Comparison of ENCODE assay signal across 7 cellular contexts in the genomic region with DNA sequence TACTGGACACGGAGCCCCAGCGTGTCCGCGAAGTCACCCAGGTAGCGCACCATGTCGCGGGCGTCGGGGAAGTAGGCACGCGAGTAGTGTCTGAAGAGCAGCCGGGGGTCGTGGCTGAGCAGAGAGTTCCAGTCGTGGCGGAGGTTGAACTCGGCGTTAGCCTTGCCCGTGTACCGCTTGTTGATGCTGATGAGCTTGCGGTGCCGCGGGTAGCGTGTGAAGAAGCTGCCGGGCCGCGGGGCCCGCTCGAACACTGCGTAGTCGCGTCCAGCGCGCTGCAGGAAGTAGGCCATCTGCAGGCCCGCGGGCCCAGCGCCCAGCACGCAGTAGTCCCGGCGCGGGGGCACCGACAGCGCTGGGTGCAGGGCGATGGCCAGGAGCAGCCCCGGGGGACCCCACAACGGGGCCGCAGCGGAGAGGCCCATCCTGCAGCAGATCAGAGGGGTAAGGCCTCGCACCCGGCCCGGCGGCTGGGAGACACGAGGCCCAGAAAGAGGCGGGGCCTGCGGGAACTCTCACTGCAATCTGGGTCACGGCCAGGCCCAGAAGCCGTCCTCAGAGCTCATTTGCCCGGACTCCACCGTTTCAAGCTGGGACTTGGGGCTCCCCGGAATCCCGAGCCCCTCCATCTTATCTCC.
A peak's percentile ranks its signal among the peaks of the same experiment; 100 is the strongest.
DNase-seq lines count a peak whose midpoint lies in the region; ATAC-seq and FAIRE-seq lines count a peak whose summit lies in the region.

No MANE protein-coding gene starts in this region.

- no peak for FAIRE-seq in urothelium cell line (lab: Jason Lieb, UNC)

- H3K9me3 ChIP-seq in HUES6 (ENCODE audit: control insufficient read depth, insufficient read depth, low read depth, low read length) (no peaks in the 10 kb centered on the region), iPS-20b (ENCODE audit: insufficient read depth, low read depth, low read length) (no peaks in the 10 kb centered on the region)

- H3K9ac ChIP-seq in HUES6 (ENCODE audit: low read length): peak overlapping the region; percentile 52
- peak overlapping the region; percentile 69; the same call in 1 of the 2 replicates for H3K9ac ChIP-seq in iPS-20b (ENCODE audit: low read depth, low read length)

- no peaks in the 10 kb centered on the region for H3K36me3 Mint-ChIP-seq in activated naive CD8-positive, alpha-beta T cell
- H3K36me3 Mint-ChIP-seq in stimulated activated naive B cell treated with anti-CD40 and anti-IgM and Interleukin-4, amounts not matched to agents 10 μg/mL and 1 μg/mL and 100 μg/mL, for 72 hours: peaks cover 22 to 32% of the 10 kb centered on the region in 2 donors

- no peak for ATAC-seq in stimulated activated naive B cell treated with anti-CD40 and anti-IgM and Interleukin-4, amounts not matched to agents 10 μg/mL and 1 μg/mL and 100 μg/mL, for 72 hours (replicated peaks)
- ATAC-seq in HG03460 (IDR thresholded peaks at IDR 0.05; ENCODE audit: unreplicated experiment): no peak

- H3K27ac Mint-ChIP-seq in activated naive CD8-positive, alpha-beta T cell: peak overlapping the region; percentile 73
- peak overlapping the region; percentile 9 for H3K27ac Mint-ChIP-seq in stimulated activated naive B cell treated with anti-CD40 and anti-IgM and Interleukin-4, amounts not matched to agents 10 μg/mL and 1 μg/mL and 100 μg/mL, for 72 hours

- DNase-seq in stimulated activated naive B cell treated with anti-CD40 and anti-IgM and Interleukin-4, amounts not matched to agents 10 μg/mL and 1 μg/mL and 100 μg/mL, for 72 hours: no peak
- DNase-seq in urothelium cell line (ENCODE audit: low spot score) (no peak), NCI-H2107 (lab: John Stamatoyannopoulos, UW) (no peak)

- H3K4me1 ChIP-seq in HUES6 (ENCODE audit: control insufficient read depth, insufficient read depth, low read length): peaks cover 6% of the 10 kb centered on the region; the same call in 1 of the 2 replicates
- peaks cover 3% of the 10 kb centered on the region; the same call in 1 of the 2 replicates for H3K4me1 ChIP-seq in iPS-20b (ENCODE audit: insufficient read depth, low read length)

- H3K27ac ChIP-seq in HUES6 (ENCODE audit: low read depth, low read length) (peak overlapping the region; percentile 54; the same call in 1 of the 2 replicates), iPS-20b (ENCODE audit: low read length) (no peak overlapping the region)

- peaks cover 11% of the 10 kb centered on the region for H3K4me1 Mint-ChIP-seq in activated naive CD8-positive, alpha-beta T cell (ENCODE audit: low read depth)
- peaks cover 13 to 33% of the 10 kb centered on the region in 2 donors for H3K4me1 Mint-ChIP-seq in stimulated activated naive B cell treated with anti-CD40 and anti-IgM and Interleukin-4, amounts not matched to agents 10 μg/mL and 1 μg/mL and 100 μg/mL, for 72 hours

- H3K27me3 ChIP-seq in HUES6 (ENCODE audit: control insufficient read depth, insufficient read depth, low read length) (peaks cover 6% of the 10 kb centered on the region), iPS-20b (ENCODE audit: insufficient read depth, low read length) (peaks cover 8% of the 10 kb centered on the region; the same call in 1 of the 2 replicates)

- no peaks in the 10 kb centered on the region for H3K27me3 Mint-ChIP-seq in activated naive CD8-positive, alpha-beta T cell
- no peaks in the 10 kb centered on the region for H3K27me3 Mint-ChIP-seq in stimulated activated naive B cell treated with anti-CD40 and anti-IgM and Interleukin-4, amounts not matched to agents 10 μg/mL and 1 μg/mL and 100 μg/mL, for 72 hours

- H3K36me3 ChIP-seq in HUES6 (ENCODE audit: control insufficient read depth, insufficient read depth, low read length) (peaks cover 40% of the 10 kb centered on the region), iPS-20b (ENCODE audit: insufficient read depth, low read depth, low read length) (peaks cover 25% of the 10 kb centered on the region)

- peak overlapping the region; percentile 60 for H3K4me3 ChIP-seq in HUES6 (ENCODE audit: low read depth, low read length)
- H3K4me3 ChIP-seq in iPS-20b (ENCODE audit: low read length): peak overlapping the region; percentile 56; the same call in 1 of the 2 replicates

- H3K4me3 Mint-ChIP-seq in activated naive CD8-positive, alpha-beta T cell: peak overlapping the region; percentile 73
- H3K4me3 Mint-ChIP-seq in stimulated activated naive B cell treated with anti-CD40 and anti-IgM and Interleukin-4, amounts not matched to agents 10 μg/mL and 1 μg/mL and 100 μg/mL, for 72 hours: peak overlapping the region; percentile 83 to 87

- no peaks in the 10 kb centered on the region for H3K9me3 Mint-ChIP-seq in activated naive CD8-positive, alpha-beta T cell (ENCODE audit: low read depth)
- H3K9me3 Mint-ChIP-seq in stimulated activated naive B cell treated with anti-CD40 and anti-IgM and Interleukin-4, amounts not matched to agents 10 μg/mL and 1 μg/mL and 100 μg/mL, for 72 hours: peaks cover 4% of the 10 kb centered on the region in 2 donors
